Comparison of ENCODE assay signal across 16 cellular contexts in genomic region chr2:96530474-96531357, GRCh38. TPM values are rescaled to one million over a fixed set of nuclear protein-coding genes. Genes with fewer than 3 reads are reported as not detected.
DNase-seq lines count a peak whose midpoint lies in the region; ATAC-seq and TF ChIP-seq lines count a peak whose summit lies in the region.
"Had no signal": no experiment of that assay in that cellular context is flagged by ENCODE, and none has a peak within 500 bp of the region (broad histone marks: within the 10 kb centered on the region; RNA-seq: fewer than 3 reads in every experiment).

No MANE protein-coding gene starts in this region.

- H3K27me3 ChIP-seq in heart right ventricle = no peaks in the 10 kb centered on the region
- H3K27me3 ChIP-seq in vagina = no peaks in the 10 kb centered on the region
- no peaks in the 10 kb centered on the region for H3K27me3 ChIP-seq in WERI-Rb-1 (ENCODE audit: insufficient read depth, low read depth, severe bottlenecking)
- H3K27me3 ChIP-seq: BE2C had no signal

- H3K27ac ChIP-seq in heart right ventricle = peak overlapping the region in 7 of 10 donors; percentile 79 to 100 (median 99)
- peak overlapping the region; percentile 98 for H3K27ac ChIP-seq in vagina
- H3K27ac ChIP-seq in WERI-Rb-1 = no peak overlapping the region
- H3K27ac ChIP-seq: neutrophil had no signal

- peaks cover 39 to 92% (median 85%) of the 10 kb centered on the region in 9 donors for H3K4me1 ChIP-seq in heart right ventricle
- peaks cover 93% of the 10 kb centered on the region for H3K4me1 ChIP-seq in vagina
- H3K4me1 ChIP-seq: BE2C had no signal

- H3K27ac Mint-ChIP-seq in activated naive CD8-positive, alpha-beta T cell = peak overlapping the region; percentile 90
- peak overlapping the region in 4 of 6 donors; percentile 33 to 86 (median 68) for H3K27ac Mint-ChIP-seq in naive B cell

- H3K4me1 Mint-ChIP-seq in activated naive CD8-positive, alpha-beta T cell (ENCODE audit: low read depth) = peaks cover 65% of the 10 kb centered on the region
- peaks cover 20 to 49% (median 26%) of the 10 kb centered on the region in 3 donors for H3K4me1 Mint-ChIP-seq in naive B cell

- H3K4me3 ChIP-seq in heart right ventricle (no peak overlapping the region), vagina (no peak overlapping the region), WERI-Rb-1 (ENCODE audit: low read depth, low read length) (no peak overlapping the region)

- DNase-seq in heart right ventricle (no peak), Right ventricle myocardium superior (no peak), naive B cell (no peak), vagina (ENCODE audit: extremely low spot score in 2 of 2) (no peak), HPDE6-E6E7 (ENCODE audit: extremely low spot score) (no peak), WERI-Rb-1 (no peak), NCI-H524 treated with DMSO at 0.1 percent for 48 hours (lab: John Stamatoyannopoulos, UW) (no peak)
- DNase-seq: activated naive CD4-positive, alpha-beta T cell; BE2C; effector CD8-positive, alpha-beta T cell; NCI-H1436 treated with DMSO at 0.1 percent for 48 hours; stimulated activated CD4-positive, alpha-beta T cell treated with anti-CD3 and anti-CD28 coated beads, Interleukin-4, amount 100 ng/mL, for 24 hours; T-helper 9 cell; trophoblast cell had no signal

- ATAC-seq in heart right ventricle (no peak), Right ventricle myocardium superior (ENCODE audit: poor library complexity) (no peak), naive B cell (ENCODE audit: low read depth in 2 of 2) (no peak)

- H3K4me3 Mint-ChIP-seq in activated naive CD8-positive, alpha-beta T cell = peak overlapping the region; percentile 23
- peak overlapping the region in 4 of 8 donors; percentile 29 to 77 (median 52) for H3K4me3 Mint-ChIP-seq in naive B cell

- H3K27me3 Mint-ChIP-seq in activated naive CD8-positive, alpha-beta T cell = no peaks in the 10 kb centered on the region
- no peaks in the 10 kb centered on the region for H3K27me3 Mint-ChIP-seq in naive B cell

- H3K36me3 ChIP-seq in heart right ventricle = no peaks in the 10 kb centered on the region
- H3K36me3 ChIP-seq in vagina = no peaks in the 10 kb centered on the region
- H3K36me3 ChIP-seq in WERI-Rb-1 = no peaks in the 10 kb centered on the region
- H3K36me3 ChIP-seq: BE2C, neutrophil had no signal

- intact Hi-C loops in heart right ventricle (cut with DNase I) = loop anchor here in 3 of 10 donors (10.0 kb wide), 2 partner anchors 104 to 336 kb away; partner anchors contain the start of gene KANSL3 (in 2 of the 3)
- intact Hi-C loops in Right ventricle myocardium superior (cut with DNase I) = no loop called here
- intact Hi-C loops in vagina (cut with DNase I) = loop anchor here (10.0 kb wide), 1 partner anchor 104 kb away; the partner anchor contains the start of gene KANSL3

- TF ChIP-seq CTCF in heart right ventricle (IDR thresholded peaks at IDR 0.05) = no peak
- TF ChIP-seq CTCF in vagina (IDR thresholded peaks at IDR 0.05) = no peak
- TF ChIP-seq CTCF in WERI-Rb-1 (IDR thresholded peaks at IDR 0.05; ENCODE audit: low read depth, low read length) = no peak

- H3K9me3 ChIP-seq in heart right ventricle (no peaks in the 10 kb centered on the region), vagina (no peaks in the 10 kb centered on the region), WERI-Rb-1 (ENCODE audit: severe bottlenecking) (no peaks in the 10 kb centered on the region)
- H3K9me3 ChIP-seq: BE2C, neutrophil had no signal

- 83 to 86% methylated on average over 16 of the region's 16 CpGs for WGBS in heart right ventricle, 2 donors

- TF ChIP-seq POLR2A in vagina (IDR thresholded peaks at IDR 0.05) = no peak

- H3K36me3 Mint-ChIP-seq in activated naive CD8-positive, alpha-beta T cell = no peaks in the 10 kb centered on the region
- H3K36me3 Mint-ChIP-seq in naive B cell = no peaks in the 10 kb centered on the region

- no peaks in the 10 kb centered on the region for H3K9me3 Mint-ChIP-seq in activated naive CD8-positive, alpha-beta T cell (ENCODE audit: low read depth)
- H3K9me3 Mint-ChIP-seq in naive B cell = no peaks in the 10 kb centered on the region

RNA-seq across cellular contexts. Expression of gene ARID5A, which starts 5.8 kb away (rescaled TPM):
- total RNA-seq in heart right ventricle (100 to 1,000 TPM in 1 of 10 donors, 10 to 100 TPM in 9; 12.0 to 121 (median 43.5) TPM), Right ventricle myocardium superior (9.4 TPM), vagina (34.1 TPM)
- polyA plus RNA-seq in heart right ventricle (10 to 100 TPM; 35.0 to 42.9 TPM), naive B cell (ENCODE audit: low read depth in 6 of 6) (10 to 100 TPM; 20.8 to 45.9 (median 28.5) TPM)

RNA-seq across cellular contexts. Expression of gene NEURL3, which starts 25.6 kb away (rescaled TPM):
- under 1 TPM in 2 of 10 donors, not detected in 8; 0.37 to 0.67 TPM for total RNA-seq in heart right ventricle
- under 1 TPM; 0.06 to 0.22 TPM for polyA plus RNA-seq in heart right ventricle
- total RNA-seq in Right ventricle myocardium superior = not detected
- under 1 TPM in 1 of 6 donors, not detected in 5; 0.28 TPM for polyA plus RNA-seq in naive B cell (ENCODE audit: low read depth in 6 of 6)
- 2.5 TPM for total RNA-seq in vagina
